In the genomic region with DNA sequence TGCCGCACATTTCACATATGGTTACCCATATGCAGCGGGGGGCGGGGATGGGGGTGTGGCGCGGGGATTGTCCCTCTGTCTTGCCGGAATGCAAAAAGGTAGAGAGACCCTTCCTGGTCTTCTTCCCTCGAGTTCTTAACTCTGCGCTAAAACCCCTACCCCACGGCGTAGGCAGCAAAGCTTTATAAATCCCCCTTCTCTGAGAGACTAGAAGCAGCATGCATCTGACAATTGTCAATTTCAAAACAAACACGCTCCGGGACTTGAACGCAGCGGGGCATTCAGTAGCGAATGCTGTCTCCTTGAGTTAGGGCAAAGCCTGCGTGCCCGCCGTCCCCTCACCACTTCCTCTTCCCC, we compare ENCODE assay signal across 11 cellular contexts. TPM values are rescaled to one million over a fixed set of nuclear protein-coding genes. Genes with fewer than 3 reads are reported as not detected.
DNase-seq lines count a peak whose midpoint lies in the region; ATAC-seq and TF ChIP-seq lines count a peak whose summit lies in the region.
"Had no signal": no experiment of that assay in that cellular context is flagged by ENCODE, and none has a peak within 500 bp of the region (broad histone marks: within the 10 kb centered on the region; RNA-seq: fewer than 3 reads in every experiment).

No MANE protein-coding gene starts in this region.

- H3K27me3 Mint-ChIP-seq in WTC11 (ENCODE audit: low read depth) (peaks cover 86% of the 10 kb centered on the region), nephron (ENCODE audit: low read depth) (peaks cover 98% of the 10 kb centered on the region)

- H3K36me3 Mint-ChIP-seq in WTC11 (0 out of 2 replicates have a peak, but pooled peaks cover under 1% of the 10 kb centered on the region), nephron (ENCODE audit: low read depth) (no peaks in the 10 kb centered on the region)
- H3K36me3 Mint-ChIP-seq: activated naive CD8-positive, alpha-beta T cell had no signal

- no peak overlapping the region for H3K27ac ChIP-seq in aorta (ENCODE audit: low read depth in 1 of 2, low read length in 2 of 2)
- H3K27ac ChIP-seq: colonic mucosa, tibial artery had no signal

- H3K9me3 Mint-ChIP-seq in WTC11 (no peaks in the 10 kb centered on the region), nephron (peaks cover 4% of the 10 kb centered on the region)

- H3K36me3 ChIP-seq in aorta (ENCODE audit: control insufficient read depth in 1 of 2, insufficient read depth in 2 of 2, low read length in 1 of 2) = no peaks in the 10 kb centered on the region
- H3K36me3 ChIP-seq: colonic mucosa, tibial artery had no signal

- H3K27ac Mint-ChIP-seq in WTC11 (no peak overlapping the region), nephron (no peak overlapping the region)
- H3K27ac Mint-ChIP-seq: activated naive CD8-positive, alpha-beta T cell had no signal

- no peaks in the 10 kb centered on the region for H3K9me3 ChIP-seq in aorta (ENCODE audit: control insufficient read depth, low read length)
- H3K9me3 ChIP-seq: Caco-2, colonic mucosa, tibial artery had no signal

- peak; percentile 97 for DNase-seq in DMS53 (lab: John Stamatoyannopoulos, UW)
- peak; percentile 20 for DNase-seq in GM10266 (ENCODE audit: extremely low spot score)
- no peak for DNase-seq in WTC11 (ENCODE audit: low spot score)
- no peak for DNase-seq in aorta
- DNase-seq: colonic mucosa, tibial artery had no signal

- no peaks in the 10 kb centered on the region for H3K4me1 ChIP-seq in aorta (ENCODE audit: control insufficient read depth in 1 of 2, insufficient read depth in 2 of 2, low read length in 2 of 2)
- H3K4me1 ChIP-seq: colonic mucosa had no signal

- H3K4me3 Mint-ChIP-seq in WTC11 (peak overlapping the region; percentile 68), nephron (peak overlapping the region; percentile 70 to 73 (median 72))

- POLR2A ChIA-PET in WTC11 (lab: Charles Lee) = no interaction called here

- 1% methylated on average over 18 of the region's 18 CpGs for WGBS in aorta, 2 donors

- intact Hi-C loops in aorta (cut with DNase I) = no loop called here

- H3K27me3 ChIP-seq in aorta (ENCODE audit: control insufficient read depth in 1 of 2, insufficient read depth in 2 of 2, low read length in 1 of 2) = no peaks in the 10 kb centered on the region

- CTCF ChIA-PET in WTC11 (lab: Charles Lee) = interaction anchor here (1.1 to 2.3 kb wide), 7 partner anchors 9 to 311 kb away, joined by 3 to 20 read pairs (median 7); no protein-coding TSS in a partner anchor

- H3K4me3 ChIP-seq in aorta (ENCODE audit: low read length in 2 of 2) = no peak overlapping the region
- H3K4me3 ChIP-seq: colonic mucosa, tibial artery had no signal

- TF ChIP-seq CTCF in GM10266 (IDR thresholded peaks at IDR 0.05; ENCODE audit: control insufficient read depth, insufficient read depth, low read depth, missing control alignments) = no peak
- TF ChIP-seq CTCF in WTC11 (IDR thresholded peaks at IDR 0.05) = no peak
- no peak for TF ChIP-seq CTCF in nephron (IDR thresholded peaks at IDR 0.05; ENCODE audit: unreplicated experiment in 3 of 3)

- ATAC-seq in WTC11 (no peak), SK-N-SH treated with all-trans-retinoic acid at 6 μM for 48 hours (no peak), aorta (ENCODE audit: low FRiP score) (no peak), HG02885 (IDR thresholded peaks at IDR 0.05; ENCODE audit: poor library complexity, unreplicated experiment) (no peak)

- H3K4me1 Mint-ChIP-seq in WTC11 (peaks cover 50% of the 10 kb centered on the region), nephron (peaks cover 20% of the 10 kb centered on the region)

TF ChIP-seq in WTC11, 78 proteins besides CTCF, POLR2A, EP300 and RAD21:
- TF ChIP-seq, protein P1, sequence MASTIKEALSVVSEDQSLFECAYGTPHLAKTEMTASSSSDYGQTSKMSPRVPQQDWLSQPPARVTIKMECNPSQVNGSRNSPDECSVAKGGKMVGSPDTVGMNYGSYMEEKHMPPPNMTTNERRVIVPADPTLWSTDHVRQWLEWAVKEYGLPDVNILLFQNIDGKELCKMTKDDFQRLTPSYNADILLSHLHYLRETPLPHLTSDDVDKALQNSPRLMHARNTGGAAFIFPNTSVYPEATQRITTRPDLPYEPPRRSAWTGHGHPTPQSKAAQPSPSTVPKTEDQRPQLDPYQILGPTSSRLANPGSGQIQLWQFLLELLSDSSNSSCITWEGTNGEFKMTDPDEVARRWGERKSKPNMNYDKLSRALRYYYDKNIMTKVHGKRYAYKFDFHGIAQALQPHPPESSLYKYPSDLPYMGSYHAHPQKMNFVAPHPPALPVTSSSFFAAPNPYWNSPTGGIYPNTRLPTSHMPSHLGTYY (CRISPR knock-in tag; IDR thresholded peaks at IDR 0.05) = no peak
- no peak for TF ChIP-seq CBFB (CRISPR knock-in tag; IDR thresholded peaks at IDR 0.05; ENCODE audit: low read depth)
- TF ChIP-seq OVOL2 (CRISPR knock-in tag; IDR thresholded peaks at IDR 0.05; ENCODE audit: borderline replicate concordance) = no peak
- no peak for TF ChIP-seq ZNF263 (CRISPR knock-in tag; IDR thresholded peaks at IDR 0.05; ENCODE audit: low read depth)
- no peak for TF ChIP-seq ZNF317 (CRISPR knock-in tag; IDR thresholded peaks at IDR 0.05; ENCODE audit: borderline replicate concordance, low read depth)
- no peak for TF ChIP-seq ZBTB21 (CRISPR knock-in tag; IDR thresholded peaks at IDR 0.05; ENCODE audit: borderline replicate concordance)
TF ChIP-seq in WTC11: peak in this region for 0.

TF ChIP-seq in SK-N-SH treated with all-trans-retinoic acid at 6 μM for 48 hours, 23 proteins besides CTCF, POLR2A, EP300 and RAD21 (continues in another document):
- TF ChIP-seq, protein P2, sequence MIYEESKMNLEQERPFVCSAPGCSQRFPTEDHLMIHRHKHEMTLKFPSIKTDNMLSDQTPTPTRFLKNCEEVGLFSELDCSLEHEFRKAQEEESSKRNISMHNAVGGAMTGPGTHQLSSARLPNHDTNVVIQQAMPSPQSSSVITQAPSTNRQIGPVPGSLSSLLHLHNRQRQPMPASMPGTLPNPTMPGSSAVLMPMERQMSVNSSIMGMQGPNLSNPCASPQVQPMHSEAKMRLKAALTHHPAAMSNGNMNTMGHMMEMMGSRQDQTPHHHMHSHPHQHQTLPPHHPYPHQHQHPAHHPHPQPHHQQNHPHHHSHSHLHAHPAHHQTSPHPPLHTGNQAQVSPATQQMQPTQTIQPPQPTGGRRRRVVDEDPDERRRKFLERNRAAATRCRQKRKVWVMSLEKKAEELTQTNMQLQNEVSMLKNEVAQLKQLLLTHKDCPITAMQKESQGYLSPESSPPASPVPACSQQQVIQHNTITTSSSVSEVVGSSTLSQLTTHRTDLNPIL (CRISPR knock-in tag; IDR thresholded peaks at IDR 0.05; ENCODE audit: low read depth) = no peak
- TF ChIP-seq ZNF565 (CRISPR knock-in tag; conservative IDR thresholded peaks at IDR 0.05; ENCODE audit: low read depth) = no peak
- TF ChIP-seq CSDC2 (CRISPR knock-in tag; IDR thresholded peaks at IDR 0.05) = no peak
- no peak for TF ChIP-seq TCF4 (CRISPR knock-in tag; IDR thresholded peaks at IDR 0.05; ENCODE audit: borderline replicate concordance)
- no peak for TF ChIP-seq ISL1 (CRISPR knock-in tag; IDR thresholded peaks at IDR 0.05)
- no peak for TF ChIP-seq ESRRG (CRISPR knock-in tag; IDR thresholded peaks at IDR 0.05)
- no peak for TF ChIP-seq ZC3H10 (CRISPR knock-in tag; IDR thresholded peaks at IDR 0.05)
- TF ChIP-seq, protein P3, sequence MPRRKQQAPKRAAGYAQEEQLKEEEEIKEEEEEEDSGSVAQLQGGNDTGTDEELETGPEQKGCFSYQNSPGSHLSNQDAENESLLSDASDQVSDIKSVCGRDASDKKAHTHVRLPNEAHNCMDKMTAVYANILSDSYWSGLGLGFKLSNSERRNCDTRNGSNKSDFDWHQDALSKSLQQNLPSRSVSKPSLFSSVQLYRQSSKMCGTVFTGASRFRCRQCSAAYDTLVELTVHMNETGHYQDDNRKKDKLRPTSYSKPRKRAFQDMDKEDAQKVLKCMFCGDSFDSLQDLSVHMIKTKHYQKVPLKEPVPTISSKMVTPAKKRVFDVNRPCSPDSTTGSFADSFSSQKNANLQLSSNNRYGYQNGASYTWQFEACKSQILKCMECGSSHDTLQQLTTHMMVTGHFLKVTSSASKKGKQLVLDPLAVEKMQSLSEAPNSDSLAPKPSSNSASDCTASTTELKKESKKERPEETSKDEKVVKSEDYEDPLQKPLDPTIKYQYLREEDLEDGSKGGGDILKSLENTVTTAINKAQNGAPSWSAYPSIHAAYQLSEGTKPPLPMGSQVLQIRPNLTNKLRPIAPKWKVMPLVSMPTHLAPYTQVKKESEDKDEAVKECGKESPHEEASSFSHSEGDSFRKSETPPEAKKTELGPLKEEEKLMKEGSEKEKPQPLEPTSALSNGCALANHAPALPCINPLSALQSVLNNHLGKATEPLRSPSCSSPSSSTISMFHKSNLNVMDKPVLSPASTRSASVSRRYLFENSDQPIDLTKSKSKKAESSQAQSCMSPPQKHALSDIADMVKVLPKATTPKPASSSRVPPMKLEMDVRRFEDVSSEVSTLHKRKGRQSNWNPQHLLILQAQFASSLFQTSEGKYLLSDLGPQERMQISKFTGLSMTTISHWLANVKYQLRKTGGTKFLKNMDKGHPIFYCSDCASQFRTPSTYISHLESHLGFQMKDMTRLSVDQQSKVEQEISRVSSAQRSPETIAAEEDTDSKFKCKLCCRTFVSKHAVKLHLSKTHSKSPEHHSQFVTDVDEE (CRISPR knock-in tag; IDR thresholded peaks at IDR 0.05) = no peak
- TF ChIP-seq ZFP30 (CRISPR knock-in tag; IDR thresholded peaks at IDR 0.05) = no peak
- TF ChIP-seq RARB (CRISPR knock-in tag; IDR thresholded peaks at IDR 0.05) = no peak
- TF ChIP-seq, protein P4, sequence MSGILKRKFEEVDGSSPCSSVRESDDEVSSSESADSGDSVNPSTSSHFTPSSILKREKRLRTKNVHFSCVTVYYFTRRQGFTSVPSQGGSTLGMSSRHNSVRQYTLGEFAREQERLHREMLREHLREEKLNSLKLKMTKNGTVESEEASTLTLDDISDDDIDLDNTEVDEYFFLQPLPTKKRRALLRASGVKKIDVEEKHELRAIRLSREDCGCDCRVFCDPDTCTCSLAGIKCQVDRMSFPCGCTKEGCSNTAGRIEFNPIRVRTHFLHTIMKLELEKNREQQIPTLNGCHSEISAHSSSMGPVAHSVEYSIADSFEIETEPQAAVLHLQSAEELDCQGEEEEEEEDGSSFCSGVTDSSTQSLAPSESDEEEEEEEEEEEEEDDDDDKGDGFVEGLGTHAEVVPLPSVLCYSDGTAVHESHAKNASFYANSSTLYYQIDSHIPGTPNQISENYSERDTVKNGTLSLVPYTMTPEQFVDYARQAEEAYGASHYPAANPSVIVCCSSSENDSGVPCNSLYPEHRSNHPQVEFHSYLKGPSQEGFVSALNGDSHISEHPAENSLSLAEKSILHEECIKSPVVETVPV (CRISPR knock-in tag; IDR thresholded peaks at IDR 0.05) = no peak
- TF ChIP-seq BACH2 (CRISPR knock-in tag; IDR thresholded peaks at IDR 0.05; ENCODE audit: borderline replicate concordance) = no peak
- TF ChIP-seq PPARA (CRISPR knock-in tag; IDR thresholded peaks at IDR 0.05; ENCODE audit: borderline replicate concordance) = no peak

RNA-seq across cellular contexts. Expression of a gene that starts 1.8 kb away (rescaled TPM):
- 1.4 to 2.4 TPM (median 1.7 TPM) in 3 replicates for total RNA-seq in WTC11 (2021)
- not detected for total RNA-seq in aorta
- polyA plus RNA-seq in aorta = not detected
- total RNA-seq: Caco-2, colonic mucosa had no signal

Comparison
In these comparisons a context has a peak if more than half of its experiments do, and no peak if none do; other contexts are left out.
1. DNase-seq: peak in DMS53 (single experiment) and GM10266 (single experiment); none in WTC11 (single experiment) and aorta (0 of 2).